ENCODE assay signal across 19 cellular contexts in the genomic region with DNA sequence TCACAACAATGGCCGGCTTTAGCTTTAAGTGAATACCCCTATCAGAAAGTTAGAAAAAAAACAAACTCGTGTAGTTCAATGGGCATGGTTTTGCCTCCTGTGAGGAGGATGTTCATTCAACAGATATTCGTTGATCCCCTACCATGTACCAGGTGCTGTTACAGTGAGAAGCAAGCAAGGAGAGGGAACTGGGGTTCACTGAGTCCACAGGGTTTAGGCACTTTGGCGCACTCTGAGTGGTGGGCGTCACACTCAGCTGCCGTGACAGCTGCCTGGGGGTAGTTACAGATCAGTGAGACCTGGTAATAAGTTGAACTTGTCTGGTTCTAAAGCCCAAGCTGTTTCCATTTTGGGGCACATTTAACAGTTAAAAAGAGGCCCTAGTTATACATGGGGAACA.
DNase-seq lines count a peak whose midpoint lies in the region; ATAC-seq and TF ChIP-seq lines count a peak whose summit lies in the region.
"Had no signal": no experiment of that assay in that cellular context is flagged by ENCODE, and none has a peak within 500 bp of the region (broad histone marks: within the 10 kb centered on the region; RNA-seq: fewer than 3 reads in every experiment).

No MANE protein-coding gene starts in this region.

- no peak for DNase-seq in Calu3
- no peak for DNase-seq in activated CD8-positive, alpha-beta memory T cell treated with anti-CD3 and anti-CD28 coated beads, Interleukin-2, amount 50 U/mL, for 48 hours
- DNase-seq in activated T-cell treated with anti-CD3 and anti-CD28 coated beads, Interleukin-2, amount 50 U/mL, for 48 hours, result no peak
- DNase-seq in activated CD4-positive, alpha-beta T cell treated with anti-CD3 and anti-CD28 coated beads for 48 hours, result no peak
- DNase-seq: ACHN; AML-193; CD8-positive, alpha-beta memory T cell; GF-D8; IMR-90; Kasumi-1; NCI-H1105 treated with DMSO at 0.1 percent for 48 hours; NCI-H1694 treated with DMSO at 0.1 percent for 48 hours; NK-92 treated with Interleukin-12 subunit alpha and Interleukin-12 subunit beta, amount 100 ng/mL, for 24 hours; OCI-M1; RPMI8226; SIG-M5 had no signal

- H3K4me1 ChIP-seq in BLaER1 treated with 17β-estradiol and CSF1 and Interleukin-3, amounts not matched to agents 10 nM and 100 nM, result peaks cover 0 to 29% (median 18%) of the 10 kb centered on the region in 10 experiments; a peak in 14 of 20 replicates

- H3K4me2 ChIP-seq in BLaER1 treated with 17β-estradiol and CSF1 and Interleukin-3, amounts not matched to agents 10 nM and 100 nM, result peak overlapping the region in 7 of 11 experiments; percentile 15 to 70 (median 55); a peak in 13 of 22 replicates

- no peak overlapping the region for H3K9ac ChIP-seq in BLaER1 treated with 17β-estradiol and CSF1 and Interleukin-3, amounts not matched to agents 10 nM and 100 nM

- H3K36me3 ChIP-seq in BLaER1 treated with 17β-estradiol and CSF1 and Interleukin-3, amounts not matched to agents 10 nM and 100 nM, result peaks cover 0 to 30% (median 21%) of the 10 kb centered on the region in 11 experiments; a peak in 19 of 22 replicates

- no peak overlapping the region for H3K4me3 ChIP-seq in BLaER1 treated with 17β-estradiol and CSF1 and Interleukin-3, amounts not matched to agents 10 nM and 100 nM

- no peak overlapping the region for H3K4me3 Mint-ChIP-seq in Calu3 (ENCODE audit: low read depth, unreplicated experiment)
- H3K4me3 Mint-ChIP-seq in activated T-helper 17 cell treated with anti-CD3 and anti-CD28 coated beads, Interleukin-2, amount 50 U/mL, for 72 hours, result no peak overlapping the region
- no peak overlapping the region for H3K4me3 Mint-ChIP-seq in stimulated activated memory B cell treated with anti-CD40 and anti-IgM and Interleukin-4, amounts not matched to agents 10 μg/mL and 1 μg/mL and 100 μg/mL, for 72 hours
- H3K4me3 Mint-ChIP-seq: CD8-positive, alpha-beta memory T cell had no signal

- intact Hi-C loops in Calu3 (cut with micrococcal nuclease; ENCODE audit: unreplicated experiment), result no loop called here

- no peak for ATAC-seq in activated T-helper 17 cell treated with anti-CD3 and anti-CD28 coated beads, Interleukin-2, amount 50 U/mL, for 72 hours (replicated peaks)
- peak; percentile 5 for ATAC-seq in stimulated activated memory B cell treated with anti-CD40 and anti-IgM and Interleukin-4, amounts not matched to agents 10 μg/mL and 1 μg/mL and 100 μg/mL, for 72 hours

- H3K36me3 Mint-ChIP-seq in Calu3 (ENCODE audit: insufficient read depth, unreplicated experiment), result peaks cover 18% of the 10 kb centered on the region
- H3K36me3 Mint-ChIP-seq in activated T-helper 17 cell treated with anti-CD3 and anti-CD28 coated beads, Interleukin-2, amount 50 U/mL, for 72 hours (ENCODE audit: low read depth), result peaks cover 14% of the 10 kb centered on the region
- H3K36me3 Mint-ChIP-seq in stimulated activated memory B cell treated with anti-CD40 and anti-IgM and Interleukin-4, amounts not matched to agents 10 μg/mL and 1 μg/mL and 100 μg/mL, for 72 hours, result peaks cover 19% of the 10 kb centered on the region

- peak overlapping the region; percentile 33 for H3K27ac Mint-ChIP-seq in Calu3 (ENCODE audit: unreplicated experiment)
- peak overlapping the region; percentile 2 for H3K27ac Mint-ChIP-seq in activated T-helper 17 cell treated with anti-CD3 and anti-CD28 coated beads, Interleukin-2, amount 50 U/mL, for 72 hours
- H3K27ac Mint-ChIP-seq in stimulated activated memory B cell treated with anti-CD40 and anti-IgM and Interleukin-4, amounts not matched to agents 10 μg/mL and 1 μg/mL and 100 μg/mL, for 72 hours, result no peak overlapping the region

- peaks cover 0 to 58% (median 11%) of the 10 kb centered on the region in 11 experiments; a peak in 10 of 22 replicates for H4K20me1 ChIP-seq in BLaER1 treated with 17β-estradiol and CSF1 and Interleukin-3, amounts not matched to agents 10 nM and 100 nM

- no peaks in the 10 kb centered on the region for H3K4me1 Mint-ChIP-seq in Calu3 (ENCODE audit: low read depth, unreplicated experiment)
- no peaks in the 10 kb centered on the region for H3K4me1 Mint-ChIP-seq in activated T-helper 17 cell treated with anti-CD3 and anti-CD28 coated beads, Interleukin-2, amount 50 U/mL, for 72 hours
- H3K4me1 Mint-ChIP-seq in stimulated activated memory B cell treated with anti-CD40 and anti-IgM and Interleukin-4, amounts not matched to agents 10 μg/mL and 1 μg/mL and 100 μg/mL, for 72 hours, result peaks cover 26% of the 10 kb centered on the region

- CTCF ChIA-PET in Calu3 (lab: Charles Lee), result interaction anchor here (1.0 kb wide), 1 partner anchor 164 kb away, joined by 3 read pairs; no protein-coding TSS in a partner anchor

- no TSS peak for BruUV-seq in Calu3 (replicated peaks; lab: Mats Ljungman, UMichigan)

- H3K27me3 ChIP-seq in BLaER1 treated with 17β-estradiol and CSF1 and Interleukin-3, amounts not matched to agents 10 nM and 100 nM, result no peaks in the 10 kb centered on the region

- no peaks in the 10 kb centered on the region for H3K9me3 ChIP-seq in BLaER1 treated with 17β-estradiol and CSF1 and Interleukin-3, amounts not matched to agents 10 nM and 100 nM (replicated peaks in 1 of 11)

- no peak for TF ChIP-seq CTCF in Calu3 (IDR thresholded peaks at IDR 0.05; ENCODE audit: unreplicated experiment)

- no peaks in the 10 kb centered on the region for H3K27me3 Mint-ChIP-seq in Calu3 (ENCODE audit: unreplicated experiment)
- H3K27me3 Mint-ChIP-seq in activated T-helper 17 cell treated with anti-CD3 and anti-CD28 coated beads, Interleukin-2, amount 50 U/mL, for 72 hours, result no peaks in the 10 kb centered on the region
- no peaks in the 10 kb centered on the region for H3K27me3 Mint-ChIP-seq in stimulated activated memory B cell treated with anti-CD40 and anti-IgM and Interleukin-4, amounts not matched to agents 10 μg/mL and 1 μg/mL and 100 μg/mL, for 72 hours

- peak overlapping the region in 2 of 11 experiments; percentile 4 to 43; a peak in 3 of 22 replicates for H3K27ac ChIP-seq in BLaER1 treated with 17β-estradiol and CSF1 and Interleukin-3, amounts not matched to agents 10 nM and 100 nM

- H3K9me3 Mint-ChIP-seq in Calu3 (ENCODE audit: low read depth, unreplicated experiment), result no peaks in the 10 kb centered on the region
- H3K9me3 Mint-ChIP-seq in activated T-helper 17 cell treated with anti-CD3 and anti-CD28 coated beads, Interleukin-2, amount 50 U/mL, for 72 hours, result no peaks in the 10 kb centered on the region
- no peaks in the 10 kb centered on the region for H3K9me3 Mint-ChIP-seq in stimulated activated memory B cell treated with anti-CD40 and anti-IgM and Interleukin-4, amounts not matched to agents 10 μg/mL and 1 μg/mL and 100 μg/mL, for 72 hours
- H3K9me3 Mint-ChIP-seq: CD8-positive, alpha-beta memory T cell had no signal
